ENCODE assay signal across 8 cellular contexts in the genomic region with DNA sequence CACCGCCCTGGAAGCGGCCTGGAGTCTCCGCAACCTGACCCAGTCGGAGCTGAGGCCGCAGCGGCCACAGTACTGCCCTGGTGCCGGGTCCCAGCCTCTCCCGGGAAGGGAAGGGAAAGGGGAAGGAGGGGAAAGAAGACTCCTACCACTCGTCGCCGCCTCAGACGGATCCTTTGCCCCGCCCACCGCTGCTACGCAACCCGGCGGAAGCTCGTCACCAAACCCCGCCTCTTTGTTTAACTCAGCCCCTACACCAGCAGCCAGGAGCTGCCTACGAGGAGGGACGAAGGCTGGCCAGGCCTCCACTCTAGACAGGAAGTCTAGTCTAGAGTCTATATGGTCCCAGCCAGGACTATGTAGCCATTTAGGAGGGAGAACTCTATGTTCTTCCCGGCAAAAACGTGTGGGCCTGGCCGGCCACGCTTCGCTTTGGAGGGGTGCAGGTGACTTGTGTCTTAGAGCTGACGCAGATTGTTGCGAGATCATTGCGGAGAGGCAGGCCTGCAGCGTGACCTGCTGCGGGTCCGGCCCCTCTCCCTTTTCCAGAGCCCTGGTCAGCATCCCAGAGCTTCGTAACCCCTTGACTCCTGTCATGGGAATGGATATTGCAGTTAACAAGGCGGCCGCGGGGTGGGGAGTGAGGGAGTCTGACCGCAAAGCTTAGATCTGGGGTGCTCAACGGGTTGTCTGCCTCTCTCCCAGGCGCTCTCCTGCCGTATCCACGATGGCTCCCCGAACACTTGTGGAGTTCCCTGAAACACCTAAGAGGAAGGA. TPM values are rescaled to one million over a fixed set of nuclear protein-coding genes. Genes with fewer than 3 reads are reported as not detected.
DNase-seq lines count a peak whose midpoint lies in the region; TF ChIP-seq lines count a peak whose summit lies in the region.

Gene RNF41 (minus strand): TSS at position 166 of the 774 bp plus-strand sequence. CDS start 7,875 bp downstream, outside the sequence.

- TF ChIP-seq CTCF in fibroblast of pulmonary artery (IDR thresholded peaks at IDR 0.05; ENCODE audit: low read length, missing control alignments) (no peak), nephron (IDR thresholded peaks at IDR 0.05; ENCODE audit: unreplicated experiment in 3 of 3) (peak in 1 of 3 experiments; percentile 35)

- H3K9me3 Mint-ChIP-seq in nephron: no peaks in the 10 kb centered on the region
- H3K9me3 Mint-ChIP-seq in stimulated activated naive CD8-positive, alpha-beta T cell treated with anti-CD3 and anti-CD28 coated beads, Interleukin-15, Interleukin-2, amounts not matched to agents 100 ng/mL and 50 ng/mL, for 24 hours: no peaks in the 10 kb centered on the region

- H3K36me3 Mint-ChIP-seq in nephron (ENCODE audit: low read depth): peaks cover 9% of the 10 kb centered on the region
- peaks cover 10% of the 10 kb centered on the region for H3K36me3 Mint-ChIP-seq in stimulated activated naive CD8-positive, alpha-beta T cell treated with anti-CD3 and anti-CD28 coated beads, Interleukin-15, Interleukin-2, amounts not matched to agents 100 ng/mL and 50 ng/mL, for 24 hours (ENCODE audit: low read depth)

- peak; percentile 100 for DNase-seq in ELF-1 (ENCODE audit: low read depth, low spot score)
- peak; percentile 98 for DNase-seq in H7
- peak; percentile 96 for DNase-seq in M059J (ENCODE audit: low read depth)
- peak; percentile 94 to 97 for DNase-seq in SHP77 (lab: John Stamatoyannopoulos, UW)
- DNase-seq in activated effector memory CD4-positive, alpha-beta T cell treated with Interleukin-2 at 50 U/mL for 16 hours: peak; percentile 89
- DNase-seq in fibroblast of pulmonary artery (ENCODE audit: low read depth): peak; percentile 99

- peak within 1 kb of the TSS; percentile 96 to 98 (median 98) for H3K4me3 Mint-ChIP-seq in nephron
- H3K4me3 Mint-ChIP-seq in stimulated activated naive CD8-positive, alpha-beta T cell treated with anti-CD3 and anti-CD28 coated beads, Interleukin-15, Interleukin-2, amounts not matched to agents 100 ng/mL and 50 ng/mL, for 24 hours: peak within 1 kb of the TSS; percentile 96

- H3K27me3 ChIP-seq in H7 (ENCODE audit: control insufficient read depth, insufficient read depth, low read length): no peaks in the 10 kb centered on the region

- peak within 1 kb of the TSS; percentile 100 for H3K27ac Mint-ChIP-seq in nephron
- H3K27ac Mint-ChIP-seq in stimulated activated naive CD8-positive, alpha-beta T cell treated with anti-CD3 and anti-CD28 coated beads, Interleukin-15, Interleukin-2, amounts not matched to agents 100 ng/mL and 50 ng/mL, for 24 hours: peak within 1 kb of the TSS; percentile 96

- H3K4me3 ChIP-seq in H7 (ENCODE audit: insufficient read depth, low read depth, low read length): peak within 1 kb of the TSS; percentile 88
- peak within 1 kb of the TSS; percentile 92 for H3K4me3 ChIP-seq in fibroblast of pulmonary artery (replicated peaks; ENCODE audit: low read depth, low read length)

- H3K27me3 Mint-ChIP-seq in nephron (ENCODE audit: low read depth): no peaks in the 10 kb centered on the region
- H3K27me3 Mint-ChIP-seq in stimulated activated naive CD8-positive, alpha-beta T cell treated with anti-CD3 and anti-CD28 coated beads, Interleukin-15, Interleukin-2, amounts not matched to agents 100 ng/mL and 50 ng/mL, for 24 hours: no peaks in the 10 kb centered on the region

- H3K36me3 ChIP-seq in H7 (replicated peaks; ENCODE audit: control insufficient read depth, insufficient read depth, low read length): no peaks in the 10 kb centered on the region

- H3K4me1 Mint-ChIP-seq in nephron: peaks cover 39% of the 10 kb centered on the region
- peaks cover 43% of the 10 kb centered on the region for H3K4me1 Mint-ChIP-seq in stimulated activated naive CD8-positive, alpha-beta T cell treated with anti-CD3 and anti-CD28 coated beads, Interleukin-15, Interleukin-2, amounts not matched to agents 100 ng/mL and 50 ng/mL, for 24 hours (ENCODE audit: low read depth)

RNA-seq across cellular contexts. Expression of gene RNF41, which starts in this region (rescaled TPM):
- total RNA-seq in H7 (2014; rRNA removed; shearing (Covaris generic)): 96.2 and 98.4 TPM in 2 replicates
- 42.8 and 54.9 TPM in 2 replicates for total RNA-seq in M059J (2014; rRNA removed; shearing (Covaris generic))

Comparison
In these comparisons a context has a peak if more than half of its experiments do, and no peak if none do; other contexts are left out.
1. Peak in every context shown above with its lines: DNase-seq and H3K4me3 ChIP-seq.